In genomic region chr10:131693766-131694165, GRCh38 we compare ENCODE assay signal across 24 cellular contexts.
"Had no signal": no experiment of that assay in that cellular context is flagged by ENCODE, and none has a peak within 500 bp of the region (broad histone marks: within the 10 kb centered on the region; RNA-seq: fewer than 3 reads in every experiment).

No MANE protein-coding gene starts in this region.

- H3K4me1 Mint-ChIP-seq: naive thymus-derived CD4-positive, alpha-beta T cell; stimulated activated naive B cell treated with anti-CD40 and anti-IgM and Interleukin-4, amounts not matched to agents 10 μg/mL and 1 μg/mL and 100 μg/mL, for 72 hours had no signal

- H3K27me3 Mint-ChIP-seq: stimulated activated naive CD8-positive, alpha-beta T cell treated with anti-CD3 and anti-CD28 coated beads, Interleukin-15, Interleukin-2, amounts not matched to agents 100 ng/mL and 50 ng/mL, for 24 hours had no signal

- H3K27ac ChIP-seq: dorsolateral prefrontal cortex, epithelial cell of prostate, gastrocnemius medialis, left lung, neutrophil, parathyroid adenoma, prostate gland, skin epidermis, spleen, thoracic aorta, tibial nerve, upper lobe of left lung, uterus had no signal

- H2AFZ ChIP-seq: parathyroid adenoma had no signal

- H3K27ac Mint-ChIP-seq: naive thymus-derived CD4-positive, alpha-beta T cell; stimulated activated naive B cell treated with anti-CD40 and anti-IgM and Interleukin-4, amounts not matched to agents 10 μg/mL and 1 μg/mL and 100 μg/mL, for 72 hours; stimulated activated naive CD8-positive, alpha-beta T cell treated with anti-CD3 and anti-CD28 coated beads, Interleukin-15, Interleukin-2, amounts not matched to agents 100 ng/mL and 50 ng/mL, for 24 hours had no signal

- H3K4me1 ChIP-seq: gastrocnemius medialis, left lung, parathyroid adenoma, prostate gland, spleen, tibial nerve, upper lobe of left lung, uterus had no signal

- DNase-seq: cerebellar nuclear complex; effector CD4-positive, alpha-beta T cell; foreskin fibroblast; gastrocnemius medialis; left lung; mesenchymal stem cell; midbrain; naive thymus-derived CD4-positive, alpha-beta T cell; right cardiac atrium; stimulated activated CD4-positive, alpha-beta T cell treated with anti-CD3 and anti-CD28 coated beads, Interleukin-4, amount 100 ng/mL, for 4 hours; stimulated activated naive B cell treated with anti-CD40 and anti-IgM and Interleukin-4, amounts not matched to agents 10 μg/mL and 1 μg/mL and 100 μg/mL, for 72 hours; upper lobe of left lung had no signal

- H3K9me3 Mint-ChIP-seq: stimulated activated naive CD8-positive, alpha-beta T cell treated with anti-CD3 and anti-CD28 coated beads, Interleukin-15, Interleukin-2, amounts not matched to agents 100 ng/mL and 50 ng/mL, for 24 hours had no signal

- H3K4me3 ChIP-seq: dorsolateral prefrontal cortex, gastrocnemius medialis, left lung, prostate gland, skin epidermis, spleen, thoracic aorta, tibial nerve, upper lobe of left lung, uterus had no signal

- H3K27me3 ChIP-seq: neutrophil, tibial nerve, upper lobe of left lung, uterus had no signal

- H3K9me3 ChIP-seq: gastrocnemius medialis, left lung, neutrophil, prostate gland, spleen, thoracic aorta, upper lobe of left lung, uterus had no signal

- H3K79me2 ChIP-seq: parathyroid adenoma had no signal

- H3K36me3 Mint-ChIP-seq: naive thymus-derived CD4-positive, alpha-beta T cell; stimulated activated naive B cell treated with anti-CD40 and anti-IgM and Interleukin-4, amounts not matched to agents 10 μg/mL and 1 μg/mL and 100 μg/mL, for 72 hours had no signal

- H3K36me3 ChIP-seq: gastrocnemius medialis, left lung, neutrophil, prostate gland, spleen, thoracic aorta, tibial nerve, upper lobe of left lung, uterus had no signal

- H3K4me3 Mint-ChIP-seq: naive thymus-derived CD4-positive, alpha-beta T cell; stimulated activated naive B cell treated with anti-CD40 and anti-IgM and Interleukin-4, amounts not matched to agents 10 μg/mL and 1 μg/mL and 100 μg/mL, for 72 hours; stimulated activated naive CD8-positive, alpha-beta T cell treated with anti-CD3 and anti-CD28 coated beads, Interleukin-15, Interleukin-2, amounts not matched to agents 100 ng/mL and 50 ng/mL, for 24 hours had no signal

- ATAC-seq: esophagus mucosa; gastrocnemius medialis; left lung; naive thymus-derived CD4-positive, alpha-beta T cell; right cardiac atrium; stimulated activated naive B cell treated with anti-CD40 and anti-IgM and Interleukin-4, amounts not matched to agents 10 μg/mL and 1 μg/mL and 100 μg/mL, for 72 hours had no signal
